In genomic region chr14:75794615-75795038, GRCh38 we compare ENCODE assay signal across 10 cellular contexts.
A peak's percentile ranks its signal among the peaks of the same experiment; 100 is the strongest.
DNase-seq lines count a peak whose midpoint lies in the region; ATAC-seq and TF ChIP-seq lines count a peak whose summit lies in the region.
"Had no signal": no experiment of that assay in that cellular context is flagged by ENCODE, and none has a peak within 500 bp of the region (broad histone marks: within the 10 kb centered on the region; RNA-seq: fewer than 3 reads in every experiment).

No MANE protein-coding gene starts in this region.

- no peak overlapping the region for H2BK5ac ChIP-seq in H9 (ENCODE audit: insufficient read length, low read length)

- no peaks in the 10 kb centered on the region for H3K23me2 ChIP-seq in H9 (ENCODE audit: insufficient read length, low read depth, low read length, poor library complexity, severe bottlenecking)

- no peak overlapping the region; a peak in 1 of 4 replicates for H3K4me3 ChIP-seq in SK-N-SH (ENCODE audit: low read depth in 2 of 2, low read length in 1 of 2)
- H3K4me3 ChIP-seq in heart left ventricle = no peak overlapping the region
- H3K4me3 ChIP-seq in smooth muscle cell = no peak overlapping the region
- H3K4me3 ChIP-seq: SK-N-MC had no signal

- peak; percentile 70 for TF ChIP-seq RAD21 in SK-N-SH (IDR thresholded peaks at IDR 0.05; ENCODE audit: low read length)

- CTCF ChIA-PET in SK-N-SH (lab: Yijun Ruan, JAX) = interaction anchor here (0.7 to 3.4 kb wide), 15 partner anchors 9 to 256 kb away, joined by 3 to 16 read pairs (median 4); partner anchors contain the start of gene IFT43

- H2BK120ac ChIP-seq in H9 (ENCODE audit: low read depth, low read length, poor library complexity, severe bottlenecking) = no peak overlapping the region

- H3K27ac ChIP-seq in H9 (ENCODE audit: insufficient read length, low read depth, low read length) (no peak overlapping the region), SK-N-SH (ENCODE audit: low read depth in 2 of 2, low read length in 1 of 2) (peak overlapping the region in 1 of 2 experiments; percentile 30; a peak in 2 of 4 replicates), heart left ventricle (peak overlapping the region in 3 of 12 donors; percentile 15 to 54 (median 26)), smooth muscle cell (ENCODE audit: low read depth) (no peak overlapping the region)
- H3K27ac ChIP-seq: SK-N-MC had no signal

- no peak overlapping the region for H3K4me3 Mint-ChIP-seq in H9
- H3K4me3 Mint-ChIP-seq: dendritic cell treated with granulocyte-macrophage colony-stimulating factor and Interleukin-4, amounts not matched to agents 40 ng/mL and 50 ng/mL, for 4 days had no signal

- H3T11ph ChIP-seq in H9 (ENCODE audit: low read length) = no peak overlapping the region

- no peak overlapping the region for H2BK12ac ChIP-seq in H9 (ENCODE audit: insufficient read length, low read depth, low read length)

- H3K27me3 ChIP-seq in H9 (ENCODE audit: insufficient read depth, low read length) = no peaks in the 10 kb centered on the region
- H3K27me3 ChIP-seq in SK-N-SH (ENCODE audit: insufficient read depth) = no peaks in the 10 kb centered on the region
- H3K27me3 ChIP-seq in heart left ventricle = no peaks in the 10 kb centered on the region
- no peaks in the 10 kb centered on the region for H3K27me3 ChIP-seq in smooth muscle cell (ENCODE audit: low read depth)

- ATAC-seq in heart left ventricle (peak; percentile 92 to 99 (median 98)), HG03354 (IDR thresholded peaks at IDR 0.05; ENCODE audit: poor library complexity, severe bottlenecking, unreplicated experiment) (no peak), GM21576 (IDR thresholded peaks at IDR 0.05; ENCODE audit: unreplicated experiment) (no peak), GM21381 (IDR thresholded peaks at IDR 0.05; ENCODE audit: unreplicated experiment) (no peak)

- H3K36me3 ChIP-seq in SK-N-SH (replicated peaks in 1 of 2; ENCODE audit: control insufficient read depth in 1 of 2, insufficient read depth in 2 of 2, low read length in 1 of 2) (peaks cover 21 to 44% of the 10 kb centered on the region in 2 experiments), heart left ventricle (peaks cover 0 to 12% (median 0%) of the 10 kb centered on the region in 9 donors), smooth muscle cell (ENCODE audit: low read depth) (peaks cover 3% of the 10 kb centered on the region)

- H3K9ac ChIP-seq in H9 (ENCODE audit: extremely low read depth, insufficient read length, low read length) (no peak overlapping the region), SK-N-SH (no peak overlapping the region), smooth muscle cell (ENCODE audit: low read depth) (no peak overlapping the region)

- H3K79me2 ChIP-seq in H9 (ENCODE audit: insufficient read depth, low read length) = no peaks in the 10 kb centered on the region
- no peaks in the 10 kb centered on the region for H3K79me2 ChIP-seq in SK-N-SH (ENCODE audit: insufficient read depth)
- H3K79me2 ChIP-seq in smooth muscle cell (ENCODE audit: low read depth) = no peaks in the 10 kb centered on the region

- H4K91ac ChIP-seq in H9 (ENCODE audit: insufficient read length, low read depth, low read length) = no peak overlapping the region

- H2BK20ac ChIP-seq in H9 (ENCODE audit: low read depth, low read length, poor library complexity, severe bottlenecking) = no peak overlapping the region

- peaks cover 0 to 8% of the 10 kb centered on the region in 2 experiments; a peak in 4 of 5 replicates for H3K9me3 Mint-ChIP-seq in H9

- TF ChIP-seq POLR2A in heart left ventricle (IDR thresholded peaks at IDR 0.05) = no peak

- TF ChIP-seq EP300 in SK-N-SH (IDR thresholded peaks at IDR 0.05; ENCODE audit: borderline replicate concordance in 1 of 2, low read depth in 1 of 2, low read length in 1 of 2) = no peak

- no peaks in the 10 kb centered on the region for H3K9me2 ChIP-seq in SK-N-SH

- POLR2A ChIA-PET in SK-N-SH (lab: Yijun Ruan, JAX) = no interaction called here

- H3K9me3 ChIP-seq in H9 (ENCODE audit: control insufficient read depth, low read depth, low read length) = no peaks in the 10 kb centered on the region
- H3K9me3 ChIP-seq in SK-N-SH = 0 out of 2 replicates have a peak, but pooled peaks cover 5% of the 10 kb centered on the region
- peaks cover 0 to 23% (median 0%) of the 10 kb centered on the region in 12 donors for H3K9me3 ChIP-seq in heart left ventricle
- H3K9me3 ChIP-seq in smooth muscle cell (replicated peaks; ENCODE audit: low read depth) = peaks cover 3% of the 10 kb centered on the region

- no peak overlapping the region for H3K27ac Mint-ChIP-seq in H9
- H3K27ac Mint-ChIP-seq: dendritic cell treated with granulocyte-macrophage colony-stimulating factor and Interleukin-4, amounts not matched to agents 40 ng/mL and 50 ng/mL, for 4 days had no signal

- H3K4ac ChIP-seq in H9 (ENCODE audit: low read depth, low read length) = no peak overlapping the region

- H3K79me1 ChIP-seq in H9 (ENCODE audit: insufficient read depth, low read depth, low read length, poor library complexity, severe bottlenecking) = no peaks in the 10 kb centered on the region

- H3K56ac ChIP-seq in H9 (ENCODE audit: insufficient read length, low read depth, low read length) = no peak overlapping the region

- no peak overlapping the region for H3K14ac ChIP-seq in H9 (ENCODE audit: insufficient read depth, low read length)

- H3K4me2 ChIP-seq in H9 (ENCODE audit: insufficient read depth, insufficient read length, low read length) (no peak overlapping the region), SK-N-SH (no peak overlapping the region), smooth muscle cell (no peak overlapping the region)

- H3F3A ChIP-seq in SK-N-SH (replicated peaks; ENCODE audit: insufficient read depth) = peaks cover 7% of the 10 kb centered on the region
- no peaks in the 10 kb centered on the region for H3F3A ChIP-seq in smooth muscle cell (ENCODE audit: low read depth)

- DNase-seq in H9 = no peak
- peak; percentile 7 for DNase-seq in SK-N-SH
- no peak for DNase-seq in heart left ventricle
- DNase-seq in smooth muscle cell (lab: John Stamatoyannopoulos, UW; ENCODE audit: unreplicated experiment) = no peak
- DNase-seq: stimulated activated CD4-positive, alpha-beta T cell treated with anti-CD3 and anti-CD28 coated beads, Interleukin-2, amount 100 ng/mL, for 24 hours had no signal

- no CpG with 5 or more reads among the region's 2 CpGs for WGBS in H9 (ENCODE audit: extremely low coverage, insufficient read length, low lambda C conversion rate)
- WGBS in SK-N-SH (ENCODE audit: low lambda C conversion rate) = 84% methylated on average over 2 of the region's 2 CpGs
- WGBS in heart left ventricle, 4 donors = 39 to 51% (median 43%) methylated on average over 2 of the region's 2 CpGs
- WGBS in smooth muscle cell (ENCODE audit: low lambda C conversion rate) = 85% methylated on average over 2 of the region's 2 CpGs

- intact Hi-C loops in heart left ventricle (cut with DNase I) = loop anchor here (1.0 to 10.0 kb wide), 9 partner anchors 82 to 190 kb away; partner anchors contain the start of genes TGFB3 (in 3 of the 10) and IFT43 (in 1 of the 10)

- H2AK5ac ChIP-seq in H9 (ENCODE audit: insufficient read length, low read length) = no peak overlapping the region

- H3K18ac ChIP-seq in H9 (ENCODE audit: insufficient read length, low read depth, low read length) = no peak overlapping the region

- H2BK15ac ChIP-seq in H9 (ENCODE audit: low read depth, low read length) = no peak overlapping the region

- H2AFZ ChIP-seq in H9 (ENCODE audit: low read length) (no peak overlapping the region), SK-N-SH (ENCODE audit: low read depth) (0 out of 2 replicates have a peak overlapping the region, but pooled peaks have one; percentile 32), smooth muscle cell (ENCODE audit: low read depth) (no peak overlapping the region)

- H3K4me1 ChIP-seq in H9 (ENCODE audit: insufficient read depth, low read length) (no peaks in the 10 kb centered on the region), SK-N-SH (ENCODE audit: control insufficient read depth in 1 of 2, insufficient read depth in 2 of 2, low read depth in 1 of 2, low read length in 1 of 2) (no peaks in the 10 kb centered on the region; a peak in 1 of 4 replicates), heart left ventricle (peaks cover 0 to 11% (median 5%) of the 10 kb centered on the region in 12 donors), smooth muscle cell (ENCODE audit: low read depth) (no peaks in the 10 kb centered on the region)

- H4K20me1 ChIP-seq in H9 (ENCODE audit: control insufficient read depth, insufficient read depth, insufficient read length) (no peaks in the 10 kb centered on the region), SK-N-SH (ENCODE audit: insufficient read depth) (no peaks in the 10 kb centered on the region), smooth muscle cell (ENCODE audit: low read depth) (no peaks in the 10 kb centered on the region)

- TF ChIP-seq CTCF in H9 (conservative IDR thresholded peaks at IDR 0.05) (peak; percentile 30; the same call in 2 of the 3 replicates), SK-N-SH (IDR thresholded peaks at IDR 0.05) (peak; percentile 64), heart left ventricle (IDR thresholded peaks at IDR 0.05) (peak; percentile 17 to 71 (median 53)), smooth muscle cell (IDR thresholded peaks at IDR 0.05; ENCODE audit: borderline replicate concordance, insufficient read depth, poor library complexity, severe bottlenecking) (peak; percentile 35)

- H3K4me1 Mint-ChIP-seq in H9 = peaks cover 4 to 6% of the 10 kb centered on the region in 2 experiments; a peak in 3 of 4 replicates

- no peak overlapping the region for H4K8ac ChIP-seq in H9 (replicated peaks; ENCODE audit: insufficient read length, low read depth, low read length)

- H3K23ac ChIP-seq in H9 (ENCODE audit: insufficient read length, low read depth, low read length) = no peak overlapping the region

- H3K36me3 Mint-ChIP-seq in H9 (ENCODE audit: insufficient read depth in 1 of 3, low read depth in 3 of 3) = peaks cover 23 to 30% (median 29%) of the 10 kb centered on the region in 3 experiments

- no peak overlapping the region for H4K5ac ChIP-seq in H9 (ENCODE audit: insufficient read length, low read depth, low read length)

- no peaks in the 10 kb centered on the region for H3K27me3 Mint-ChIP-seq in H9 (ENCODE audit: low read depth)
- H3K27me3 Mint-ChIP-seq: dendritic cell treated with granulocyte-macrophage colony-stimulating factor and Interleukin-4, amounts not matched to agents 40 ng/mL and 50 ng/mL, for 4 days had no signal

TF ChIP-seq in SK-N-SH, 30 proteins besides CTCF, POLR2A, EP300 and RAD21:
- peak; percentile 67 for TF ChIP-seq SMC3 (IDR thresholded peaks at IDR 0.05; ENCODE audit: low read depth, low read length)
- no peak for TF ChIP-seq TEAD4 (IDR thresholded peaks at IDR 0.05; ENCODE audit: borderline replicate concordance, insufficient read depth)
- no peak for TF ChIP-seq CHD2 (IDR thresholded peaks at IDR 0.05; ENCODE audit: low read length, partially characterized antibody)
- TF ChIP-seq RXRA (IDR thresholded peaks at IDR 0.05; ENCODE audit: borderline replicate concordance, low read depth) = no peak
TF ChIP-seq in SK-N-SH: peak in this region for 1.

Comparison
In these comparisons a context has a peak if more than half of its experiments do, and no peak if none do; other contexts are left out.
1. ATAC-seq: peak in heart left ventricle (4 of 4); none in HG03354 (single experiment), GM21576 (single experiment) and GM21381 (single experiment).
2. Peak in every context shown above with its lines, with median percentiles within 50 percentile points of each other: CTCF ChIP-seq.